ENCODE assay signal across 1 cellular context in the genomic region with DNA sequence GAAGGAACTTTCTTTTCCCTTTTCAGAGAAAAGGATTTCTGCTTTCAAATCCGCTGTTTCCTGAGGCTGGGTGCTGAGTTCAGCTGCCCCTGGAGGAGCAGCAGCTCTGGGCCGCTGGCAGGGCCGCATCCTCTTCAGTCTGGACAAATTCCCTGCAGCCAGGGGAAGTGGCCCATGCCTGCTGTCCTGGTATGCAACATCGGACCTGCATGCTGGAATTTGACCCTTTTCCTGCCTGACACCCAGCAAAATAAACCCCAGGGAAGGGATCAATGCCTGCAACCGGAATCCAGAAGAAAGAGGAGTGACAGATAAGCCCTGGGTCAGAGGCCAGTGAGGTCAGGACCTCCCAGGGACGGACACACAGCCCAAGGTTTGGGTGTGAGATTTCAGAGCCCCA.
TF ChIP-seq lines count a peak whose summit lies in the region.

No MANE protein-coding gene starts in this region.

TF ChIP-seq in HepG2, 621 proteins besides CTCF, POLR2A, EP300 and RAD21 (continued from another document and continues in another):
- TF ChIP-seq, protein P1, sequence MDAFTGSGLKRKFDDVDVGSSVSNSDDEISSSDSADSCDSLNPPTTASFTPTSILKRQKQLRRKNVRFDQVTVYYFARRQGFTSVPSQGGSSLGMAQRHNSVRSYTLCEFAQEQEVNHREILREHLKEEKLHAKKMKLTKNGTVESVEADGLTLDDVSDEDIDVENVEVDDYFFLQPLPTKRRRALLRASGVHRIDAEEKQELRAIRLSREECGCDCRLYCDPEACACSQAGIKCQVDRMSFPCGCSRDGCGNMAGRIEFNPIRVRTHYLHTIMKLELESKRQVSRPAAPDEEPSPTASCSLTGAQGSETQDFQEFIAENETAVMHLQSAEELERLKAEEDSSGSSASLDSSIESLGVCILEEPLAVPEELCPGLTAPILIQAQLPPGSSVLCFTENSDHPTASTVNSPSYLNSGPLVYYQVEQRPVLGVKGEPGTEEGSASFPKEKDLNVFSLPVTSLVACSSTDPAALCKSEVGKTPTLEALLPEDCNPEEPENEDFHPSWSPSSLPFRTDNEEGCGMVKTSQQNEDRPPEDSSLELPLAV (CRISPR knock-in tag; conservative IDR thresholded peaks at IDR 0.05; ENCODE audit: low read depth), result no peak
- peak; percentile 39; the same call in 1 of the 2 replicates for TF ChIP-seq NFKB2 (CRISPR knock-in tag; IDR thresholded peaks at IDR 0.05; ENCODE audit: borderline replicate concordance)
- TF ChIP-seq MED8 (CRISPR knock-in tag; IDR thresholded peaks at IDR 0.05; ENCODE audit: insufficient replicate concordance), result peak; percentile 89
- TF ChIP-seq, protein P2, sequence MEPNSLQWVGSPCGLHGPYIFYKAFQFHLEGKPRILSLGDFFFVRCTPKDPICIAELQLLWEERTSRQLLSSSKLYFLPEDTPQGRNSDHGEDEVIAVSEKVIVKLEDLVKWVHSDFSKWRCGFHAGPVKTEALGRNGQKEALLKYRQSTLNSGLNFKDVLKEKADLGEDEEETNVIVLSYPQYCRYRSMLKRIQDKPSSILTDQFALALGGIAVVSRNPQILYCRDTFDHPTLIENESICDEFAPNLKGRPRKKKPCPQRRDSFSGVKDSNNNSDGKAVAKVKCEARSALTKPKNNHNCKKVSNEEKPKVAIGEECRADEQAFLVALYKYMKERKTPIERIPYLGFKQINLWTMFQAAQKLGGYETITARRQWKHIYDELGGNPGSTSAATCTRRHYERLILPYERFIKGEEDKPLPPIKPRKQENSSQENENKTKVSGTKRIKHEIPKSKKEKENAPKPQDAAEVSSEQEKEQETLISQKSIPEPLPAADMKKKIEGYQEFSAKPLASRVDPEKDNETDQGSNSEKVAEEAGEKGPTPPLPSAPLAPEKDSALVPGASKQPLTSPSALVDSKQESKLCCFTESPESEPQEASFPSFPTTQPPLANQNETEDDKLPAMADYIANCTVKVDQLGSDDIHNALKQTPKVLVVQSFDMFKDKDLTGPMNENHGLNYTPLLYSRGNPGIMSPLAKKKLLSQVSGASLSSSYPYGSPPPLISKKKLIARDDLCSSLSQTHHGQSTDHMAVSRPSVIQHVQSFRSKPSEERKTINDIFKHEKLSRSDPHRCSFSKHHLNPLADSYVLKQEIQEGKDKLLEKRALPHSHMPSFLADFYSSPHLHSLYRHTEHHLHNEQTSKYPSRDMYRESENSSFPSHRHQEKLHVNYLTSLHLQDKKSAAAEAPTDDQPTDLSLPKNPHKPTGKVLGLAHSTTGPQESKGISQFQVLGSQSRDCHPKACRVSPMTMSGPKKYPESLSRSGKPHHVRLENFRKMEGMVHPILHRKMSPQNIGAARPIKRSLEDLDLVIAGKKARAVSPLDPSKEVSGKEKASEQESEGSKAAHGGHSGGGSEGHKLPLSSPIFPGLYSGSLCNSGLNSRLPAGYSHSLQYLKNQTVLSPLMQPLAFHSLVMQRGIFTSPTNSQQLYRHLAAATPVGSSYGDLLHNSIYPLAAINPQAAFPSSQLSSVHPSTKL (CRISPR knock-in tag; IDR thresholded peaks at IDR 0.05), result peak; percentile 95
- no peak for TF ChIP-seq MBD4 (IDR thresholded peaks at IDR 0.05; ENCODE audit: borderline replicate concordance, low read length)
- no peak for TF ChIP-seq NONO (IDR thresholded peaks at IDR 0.05)
- peak; percentile 86 for TF ChIP-seq NONO (CRISPR knock-in tag; conservative IDR thresholded peaks at IDR 0.05)
- TF ChIP-seq, protein P3, sequence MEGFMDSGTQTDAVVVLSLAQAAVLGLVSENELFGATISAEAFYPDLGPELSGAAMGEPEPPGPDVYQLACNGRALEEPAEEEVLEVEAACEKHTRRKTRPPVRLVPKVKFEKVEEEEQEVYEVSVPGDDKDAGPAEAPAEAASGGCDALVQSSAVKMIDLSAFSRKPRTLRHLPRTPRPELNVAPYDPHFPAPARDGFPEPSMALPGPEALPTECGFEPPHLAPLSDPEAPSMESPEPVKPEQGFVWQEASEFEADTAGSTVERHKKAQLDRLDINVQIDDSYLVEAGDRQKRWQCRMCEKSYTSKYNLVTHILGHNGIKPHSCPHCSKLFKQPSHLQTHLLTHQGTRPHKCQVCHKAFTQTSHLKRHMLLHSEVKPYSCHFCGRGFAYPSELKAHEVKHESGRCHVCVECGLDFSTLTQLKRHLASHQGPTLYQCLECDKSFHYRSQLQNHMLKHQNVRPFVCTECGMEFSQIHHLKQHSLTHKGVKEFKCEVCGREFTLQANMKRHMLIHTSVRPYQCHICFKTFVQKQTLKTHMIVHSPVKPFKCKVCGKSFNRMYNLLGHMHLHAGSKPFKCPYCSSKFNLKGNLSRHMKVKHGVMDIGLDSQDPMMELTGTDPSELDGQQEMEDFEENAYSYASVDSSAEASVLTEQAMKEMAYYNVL (CRISPR knock-in tag; IDR thresholded peaks at IDR 0.05; ENCODE audit: borderline replicate concordance), result peak; percentile 98
- TF ChIP-seq, protein P4, sequence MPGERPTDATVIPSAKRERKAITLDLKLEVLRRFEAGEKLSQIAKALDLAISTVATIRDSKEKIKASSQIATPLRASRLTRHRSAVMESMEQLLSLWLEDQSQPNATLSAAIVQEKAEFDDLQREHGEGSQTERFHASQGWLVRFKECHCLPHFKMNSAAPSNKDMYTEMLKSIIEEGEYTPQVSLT (CRISPR knock-in tag; IDR thresholded peaks at IDR 0.05; ENCODE audit: borderline replicate concordance, low read depth), result no peak
- no peak for TF ChIP-seq ZNF24 (IDR thresholded peaks at IDR 0.05)
- TF ChIP-seq, protein P5, sequence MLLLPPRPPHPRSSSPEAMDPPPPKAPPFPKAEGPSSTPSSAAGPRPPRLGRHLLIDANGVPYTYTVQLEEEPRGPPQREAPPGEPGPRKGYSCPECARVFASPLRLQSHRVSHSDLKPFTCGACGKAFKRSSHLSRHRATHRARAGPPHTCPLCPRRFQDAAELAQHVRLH (CRISPR knock-in tag; IDR thresholded peaks at IDR 0.05; ENCODE audit: borderline replicate concordance, low read depth), result peak; percentile 71; the same call in 1 of the 2 replicates
- TF ChIP-seq MEIS2 (CRISPR knock-in tag; IDR thresholded peaks at IDR 0.05), result peak; percentile 95
- TF ChIP-seq, protein P6, sequence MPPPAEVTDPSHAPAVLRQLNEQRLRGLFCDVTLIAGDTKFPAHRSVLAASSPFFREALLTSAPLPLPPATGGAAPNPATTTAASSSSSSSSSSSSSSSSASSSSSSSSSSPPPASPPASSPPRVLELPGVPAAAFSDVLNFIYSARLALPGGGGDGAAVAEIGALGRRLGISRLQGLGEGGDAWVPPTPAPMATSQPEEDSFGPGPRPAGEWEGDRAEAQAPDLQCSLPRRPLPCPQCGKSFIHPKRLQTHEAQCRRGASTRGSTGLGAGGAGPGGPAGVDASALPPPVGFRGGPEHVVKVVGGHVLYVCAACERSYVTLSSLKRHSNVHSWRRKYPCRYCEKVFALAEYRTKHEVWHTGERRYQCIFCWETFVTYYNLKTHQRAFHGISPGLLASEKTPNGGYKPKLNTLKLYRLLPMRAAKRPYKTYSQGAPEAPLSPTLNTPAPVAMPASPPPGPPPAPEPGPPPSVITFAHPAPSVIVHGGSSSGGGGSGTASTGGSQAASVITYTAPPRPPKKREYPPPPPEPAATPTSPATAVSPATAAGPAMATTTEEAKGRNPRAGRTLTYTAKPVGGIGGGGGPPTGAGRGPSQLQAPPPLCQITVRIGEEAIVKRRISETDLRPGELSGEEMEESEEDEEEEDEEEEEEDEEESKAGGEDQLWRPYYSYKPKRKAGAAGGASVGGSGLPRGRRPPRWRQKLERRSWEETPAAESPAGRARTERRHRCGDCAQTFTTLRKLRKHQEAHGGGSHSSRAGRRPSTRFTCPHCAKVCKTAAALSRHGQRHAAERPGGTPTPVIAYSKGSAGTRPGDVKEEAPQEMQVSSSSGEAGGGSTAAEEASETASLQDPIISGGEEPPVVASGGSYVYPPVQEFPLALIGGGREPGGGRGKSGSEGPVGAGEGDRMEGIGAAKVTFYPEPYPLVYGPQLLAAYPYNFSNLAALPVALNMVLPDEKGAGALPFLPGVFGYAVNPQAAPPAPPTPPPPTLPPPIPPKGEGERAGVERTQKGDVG (CRISPR knock-in tag; IDR thresholded peaks at IDR 0.05; ENCODE audit: borderline replicate concordance), result peak; percentile 92
- TF ChIP-seq, protein P7, sequence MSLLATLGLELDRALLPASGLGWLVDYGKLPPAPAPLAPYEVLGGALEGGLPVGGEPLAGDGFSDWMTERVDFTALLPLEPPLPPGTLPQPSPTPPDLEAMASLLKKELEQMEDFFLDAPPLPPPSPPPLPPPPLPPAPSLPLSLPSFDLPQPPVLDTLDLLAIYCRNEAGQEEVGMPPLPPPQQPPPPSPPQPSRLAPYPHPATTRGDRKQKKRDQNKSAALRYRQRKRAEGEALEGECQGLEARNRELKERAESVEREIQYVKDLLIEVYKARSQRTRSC (CRISPR knock-in tag; IDR thresholded peaks at IDR 0.05; ENCODE audit: low read depth), result 0 out of 2 replicates have a peak, but pooled peaks have one; percentile 43
- peak; percentile 95 for TF ChIP-seq HNF4G (IDR thresholded peaks at IDR 0.05; ENCODE audit: borderline replicate concordance, low read depth, low read length)
- TF ChIP-seq HNF4G (CRISPR knock-in tag; IDR thresholded peaks at IDR 0.05; ENCODE audit: borderline replicate concordance, low read depth), result peak; percentile 96
- 0 out of 2 replicates have a peak, but pooled peaks have one; percentile 41 for TF ChIP-seq ZNF230 (CRISPR knock-in tag; IDR thresholded peaks at IDR 0.05)
- peak; percentile 78 for TF ChIP-seq ZNF263 (CRISPR knock-in tag; IDR thresholded peaks at IDR 0.05)
- TF ChIP-seq, protein P8, sequence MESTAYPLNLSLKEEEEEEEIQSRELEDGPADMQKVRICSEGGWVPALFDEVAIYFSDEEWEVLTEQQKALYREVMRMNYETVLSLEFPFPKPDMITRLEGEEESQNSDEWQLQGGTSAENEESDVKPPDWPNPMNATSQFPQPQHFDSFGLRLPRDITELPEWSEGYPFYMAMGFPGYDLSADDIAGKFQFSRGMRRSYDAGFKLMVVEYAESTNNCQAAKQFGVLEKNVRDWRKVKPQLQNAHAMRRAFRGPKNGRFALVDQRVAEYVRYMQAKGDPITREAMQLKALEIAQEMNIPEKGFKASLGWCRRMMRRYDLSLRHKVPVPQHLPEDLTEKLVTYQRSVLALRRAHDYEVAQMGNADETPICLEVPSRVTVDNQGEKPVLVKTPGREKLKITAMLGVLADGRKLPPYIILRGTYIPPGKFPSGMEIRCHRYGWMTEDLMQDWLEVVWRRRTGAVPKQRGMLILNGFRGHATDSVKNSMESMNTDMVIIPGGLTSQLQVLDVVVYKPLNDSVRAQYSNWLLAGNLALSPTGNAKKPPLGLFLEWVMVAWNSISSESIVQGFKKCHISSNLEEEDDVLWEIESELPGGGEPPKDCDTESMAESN (CRISPR knock-in tag; conservative IDR thresholded peaks at IDR 0.05), result peak; percentile 78
- TF ChIP-seq ZNF605 (CRISPR knock-in tag; IDR thresholded peaks at IDR 0.05), result peak; percentile 78
- no peak for TF ChIP-seq ZBTB42 (CRISPR knock-in tag; IDR thresholded peaks at IDR 0.05)
- TF ChIP-seq KAT8 (CRISPR knock-in tag; IDR thresholded peaks at IDR 0.05), result peak; percentile 38; the same call in 1 of the 2 replicates
- TF ChIP-seq ZNF747 (CRISPR knock-in tag; IDR thresholded peaks at IDR 0.05; ENCODE audit: borderline replicate concordance), result peak; percentile 86; the same call in 1 of the 2 replicates
- TF ChIP-seq TCF7 (IDR thresholded peaks at IDR 0.05; ENCODE audit: low read depth), result peak; percentile 81
- TF ChIP-seq, protein P9, sequence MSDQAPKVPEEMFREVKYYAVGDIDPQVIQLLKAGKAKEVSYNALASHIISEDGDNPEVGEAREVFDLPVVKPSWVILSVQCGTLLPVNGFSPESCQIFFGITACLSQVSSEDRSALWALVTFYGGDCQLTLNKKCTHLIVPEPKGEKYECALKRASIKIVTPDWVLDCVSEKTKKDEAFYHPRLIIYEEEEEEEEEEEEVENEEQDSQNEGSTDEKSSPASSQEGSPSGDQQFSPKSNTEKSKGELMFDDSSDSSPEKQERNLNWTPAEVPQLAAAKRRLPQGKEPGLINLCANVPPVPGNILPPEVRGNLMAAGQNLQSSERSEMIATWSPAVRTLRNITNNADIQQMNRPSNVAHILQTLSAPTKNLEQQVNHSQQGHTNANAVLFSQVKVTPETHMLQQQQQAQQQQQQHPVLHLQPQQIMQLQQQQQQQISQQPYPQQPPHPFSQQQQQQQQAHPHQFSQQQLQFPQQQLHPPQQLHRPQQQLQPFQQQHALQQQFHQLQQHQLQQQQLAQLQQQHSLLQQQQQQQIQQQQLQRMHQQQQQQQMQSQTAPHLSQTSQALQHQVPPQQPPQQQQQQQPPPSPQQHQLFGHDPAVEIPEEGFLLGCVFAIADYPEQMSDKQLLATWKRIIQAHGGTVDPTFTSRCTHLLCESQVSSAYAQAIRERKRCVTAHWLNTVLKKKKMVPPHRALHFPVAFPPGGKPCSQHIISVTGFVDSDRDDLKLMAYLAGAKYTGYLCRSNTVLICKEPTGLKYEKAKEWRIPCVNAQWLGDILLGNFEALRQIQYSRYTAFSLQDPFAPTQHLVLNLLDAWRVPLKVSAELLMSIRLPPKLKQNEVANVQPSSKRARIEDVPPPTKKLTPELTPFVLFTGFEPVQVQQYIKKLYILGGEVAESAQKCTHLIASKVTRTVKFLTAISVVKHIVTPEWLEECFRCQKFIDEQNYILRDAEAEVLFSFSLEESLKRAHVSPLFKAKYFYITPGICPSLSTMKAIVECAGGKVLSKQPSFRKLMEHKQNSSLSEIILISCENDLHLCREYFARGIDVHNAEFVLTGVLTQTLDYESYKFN (CRISPR knock-in tag; conservative IDR thresholded peaks at IDR 0.05), result peak; percentile 99
- TF ChIP-seq, protein P10, sequence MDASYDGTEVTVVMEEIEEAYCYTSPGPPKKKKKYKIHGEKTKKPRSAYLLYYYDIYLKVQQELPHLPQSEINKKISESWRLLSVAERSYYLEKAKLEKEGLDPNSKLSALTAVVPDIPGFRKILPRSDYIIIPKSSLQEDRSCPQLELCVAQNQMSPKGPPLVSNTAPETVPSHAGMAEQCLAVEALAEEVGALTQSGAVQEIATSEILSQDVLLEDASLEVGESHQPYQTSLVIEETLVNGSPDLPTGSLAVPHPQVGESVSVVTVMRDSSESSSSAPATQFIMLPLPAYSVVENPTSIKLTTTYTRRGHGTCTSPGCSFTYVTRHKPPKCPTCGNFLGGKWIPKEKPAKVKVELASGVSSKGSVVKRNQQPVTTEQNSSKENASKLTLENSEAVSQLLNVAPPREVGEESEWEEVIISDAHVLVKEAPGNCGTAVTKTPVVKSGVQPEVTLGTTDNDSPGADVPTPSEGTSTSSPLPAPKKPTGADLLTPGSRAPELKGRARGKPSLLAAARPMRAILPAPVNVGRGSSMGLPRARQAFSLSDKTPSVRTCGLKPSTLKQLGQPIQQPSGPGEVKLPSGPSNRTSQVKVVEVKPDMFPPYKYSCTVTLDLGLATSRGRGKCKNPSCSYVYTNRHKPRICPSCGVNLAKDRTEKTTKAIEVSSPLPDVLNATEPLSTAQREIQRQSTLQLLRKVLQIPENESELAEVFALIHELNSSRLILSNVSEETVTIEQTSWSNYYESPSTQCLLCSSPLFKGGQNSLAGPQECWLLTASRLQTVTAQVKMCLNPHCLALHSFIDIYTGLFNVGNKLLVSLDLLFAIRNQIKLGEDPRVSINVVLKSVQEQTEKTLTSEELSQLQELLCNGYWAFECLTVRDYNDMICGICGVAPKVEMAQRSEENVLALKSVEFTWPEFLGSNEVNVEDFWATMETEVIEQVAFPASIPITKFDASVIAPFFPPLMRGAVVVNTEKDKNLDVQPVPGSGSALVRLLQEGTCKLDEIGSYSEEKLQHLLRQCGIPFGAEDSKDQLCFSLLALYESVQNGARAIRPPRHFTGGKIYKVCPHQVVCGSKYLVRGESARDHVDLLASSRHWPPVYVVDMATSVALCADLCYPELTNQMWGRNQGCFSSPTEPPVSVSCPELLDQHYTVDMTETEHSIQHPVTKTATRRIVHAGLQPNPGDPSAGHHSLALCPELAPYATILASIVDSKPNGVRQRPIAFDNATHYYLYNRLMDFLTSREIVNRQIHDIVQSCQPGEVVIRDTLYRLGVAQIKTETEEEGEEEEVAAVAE (CRISPR knock-in tag; IDR thresholded peaks at IDR 0.05; ENCODE audit: borderline replicate concordance), result no peak
- peak; percentile 89 for TF ChIP-seq ARNTL (CRISPR knock-in tag; IDR thresholded peaks at IDR 0.05)
- TF ChIP-seq ZNF543 (CRISPR knock-in tag; IDR thresholded peaks at IDR 0.05), result 0 out of 2 replicates have a peak, but pooled peaks have one; percentile 70
- no peak for TF ChIP-seq POLR2AphosphoS2 (IDR thresholded peaks at IDR 0.05; ENCODE audit: low read depth, low read length)
- no peak; the same call in 1 of the 2 replicates for TF ChIP-seq ZNF136 (CRISPR knock-in tag; IDR thresholded peaks at IDR 0.05; ENCODE audit: low read depth)
